Comparison of ENCODE assay signal across 2 cellular contexts in genomic region chr5:6501701-6502100, GRCh38.
A peak's percentile ranks its signal among the peaks of the same experiment; 100 is the strongest.
TF ChIP-seq lines count a peak whose summit lies in the region.

No MANE protein-coding gene starts in this region.

TF ChIP-seq in HepG2, 621 proteins besides CTCF, POLR2A, EP300 and RAD21:
- no peak for TF ChIP-seq ZNF256 (CRISPR knock-in tag; conservative IDR thresholded peaks at IDR 0.05)
- TF ChIP-seq MAZ (IDR thresholded peaks at IDR 0.05; ENCODE audit: borderline replicate concordance, low read depth, low read length): no peak
- TF ChIP-seq MAZ (CRISPR knock-in tag; IDR thresholded peaks at IDR 0.05; ENCODE audit: low read depth): no peak
- 0 out of 2 replicates have a peak, but pooled peaks have one; percentile 7 for TF ChIP-seq STAG1 (CRISPR knock-in tag; IDR thresholded peaks at IDR 0.05)
- TF ChIP-seq, protein P1, sequence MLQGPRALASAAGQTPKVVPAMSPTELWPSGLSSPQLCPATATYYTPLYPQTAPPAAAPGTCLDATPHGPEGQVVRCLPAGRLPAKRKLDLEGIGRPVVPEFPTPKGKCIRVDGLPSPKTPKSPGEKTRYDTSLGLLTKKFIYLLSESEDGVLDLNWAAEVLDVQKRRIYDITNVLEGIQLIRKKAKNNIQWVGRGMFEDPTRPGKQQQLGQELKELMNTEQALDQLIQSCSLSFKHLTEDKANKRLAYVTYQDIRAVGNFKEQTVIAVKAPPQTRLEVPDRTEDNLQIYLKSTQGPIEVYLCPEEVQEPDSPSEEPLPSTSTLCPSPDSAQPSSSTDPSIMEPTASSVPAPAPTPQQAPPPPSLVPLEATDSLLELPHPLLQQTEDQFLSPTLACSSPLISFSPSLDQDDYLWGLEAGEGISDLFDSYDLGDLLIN (CRISPR knock-in tag; IDR thresholded peaks at IDR 0.05; ENCODE audit: borderline replicate concordance): no peak

TF ChIP-seq in H1, 55 proteins besides CTCF, POLR2A, EP300 and RAD21:
- TF ChIP-seq, protein P2, sequence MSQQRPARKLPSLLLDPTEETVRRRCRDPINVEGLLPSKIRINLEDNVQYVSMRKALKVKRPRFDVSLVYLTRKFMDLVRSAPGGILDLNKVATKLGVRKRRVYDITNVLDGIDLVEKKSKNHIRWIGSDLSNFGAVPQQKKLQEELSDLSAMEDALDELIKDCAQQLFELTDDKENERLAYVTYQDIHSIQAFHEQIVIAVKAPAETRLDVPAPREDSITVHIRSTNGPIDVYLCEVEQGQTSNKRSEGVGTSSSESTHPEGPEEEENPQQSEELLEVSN (IDR thresholded peaks at IDR 0.05): no peak
- no peak for TF ChIP-seq TBP (IDR thresholded peaks at IDR 0.05; ENCODE audit: low read depth, low read length)
- no peak for TF ChIP-seq NRF1 (IDR thresholded peaks at IDR 0.05; ENCODE audit: low read depth, low read length)
- TF ChIP-seq CREB1 (IDR thresholded peaks at IDR 0.05): no peak
- TF ChIP-seq BRCA1 (IDR thresholded peaks at IDR 0.05; ENCODE audit: low read depth, low read length): no peak
- TF ChIP-seq CHD2 (IDR thresholded peaks at IDR 0.05; ENCODE audit: low read length): no peak
- TF ChIP-seq USF2 (IDR thresholded peaks at IDR 0.05; ENCODE audit: low read length): no peak
- no peak for TF ChIP-seq CHD7 (IDR thresholded peaks at IDR 0.05; ENCODE audit: insufficient replicate concordance, low read length)
- no peak for TF ChIP-seq YY1 (IDR thresholded peaks at IDR 0.05; ENCODE audit: low read depth, low read length)
- no peak for TF ChIP-seq MAFK (IDR thresholded peaks at IDR 0.05; ENCODE audit: low read depth, low read length)
